ENCODE assay signal across 2 cellular contexts in genomic region chr9:33381231-33381791, GRCh38.
TF ChIP-seq lines count a peak whose summit lies in the region.

No MANE protein-coding gene starts in this region.

TF ChIP-seq in H1, 55 proteins besides CTCF, POLR2A, EP300 and RAD21 (continues in another document):
- TF ChIP-seq BCL11A (IDR thresholded peaks at IDR 0.05; ENCODE audit: low read depth in 2 of 2, low read length in 2 of 2) (no peak), SAP30 (IDR thresholded peaks at IDR 0.05; ENCODE audit: insufficient read depth, insufficient replicate concordance, low read length) (peak; percentile 47), SP2 (IDR thresholded peaks at IDR 0.05; ENCODE audit: low read length) (no peak), KDM5A (IDR thresholded peaks at IDR 0.05; ENCODE audit: low read length) (no peak), SUZ12 (IDR thresholded peaks at IDR 0.05; ENCODE audit: low read length) (no peak), SP4 (IDR thresholded peaks at IDR 0.05; ENCODE audit: low read length) (no peak), CHD1 (IDR thresholded peaks at IDR 0.05; ENCODE audit: low read depth, low read length) (no peak), CHD2 (IDR thresholded peaks at IDR 0.05; ENCODE audit: low read length) (0 out of 2 replicates have a peak, but pooled peaks have one; percentile 22), SP1 (IDR thresholded peaks at IDR 0.05; ENCODE audit: low read depth, low read length) (peak; percentile 94), SRF (IDR thresholded peaks at IDR 0.05; ENCODE audit: low read depth, low read length) (no peak), POU5F1 (IDR thresholded peaks at IDR 0.05; ENCODE audit: low read depth, low read length) (no peak), GTF2F1 (IDR thresholded peaks at IDR 0.05; ENCODE audit: borderline replicate concordance, low read depth, low read length) (no peak), BACH1 (IDR thresholded peaks at IDR 0.05; ENCODE audit: low read length) (no peak), ASH2L (IDR thresholded peaks at IDR 0.05; ENCODE audit: low read length) (peak; percentile 96), USF2 (IDR thresholded peaks at IDR 0.05; ENCODE audit: low read length) (no peak), GABPA (IDR thresholded peaks at IDR 0.05; ENCODE audit: borderline replicate concordance, insufficient read depth, low read length) (no peak), TBP (IDR thresholded peaks at IDR 0.05; ENCODE audit: low read depth, low read length) (peak; percentile 49; the same call in 1 of the 2 replicates), TAF7 (optimal IDR thresholded peaks at IDR 0.05; ENCODE audit: borderline replicate concordance, low read depth, low read length) (no peak), NRF1 (IDR thresholded peaks at IDR 0.05; ENCODE audit: low read depth, low read length) (no peak), CEBPB (IDR thresholded peaks at IDR 0.05; ENCODE audit: low read depth, low read length) (no peak), MAFK (IDR thresholded peaks at IDR 0.05; ENCODE audit: low read depth, low read length) (no peak), BRCA1 (IDR thresholded peaks at IDR 0.05; ENCODE audit: low read depth, low read length) (no peak)
- TF ChIP-seq, protein P1, sequence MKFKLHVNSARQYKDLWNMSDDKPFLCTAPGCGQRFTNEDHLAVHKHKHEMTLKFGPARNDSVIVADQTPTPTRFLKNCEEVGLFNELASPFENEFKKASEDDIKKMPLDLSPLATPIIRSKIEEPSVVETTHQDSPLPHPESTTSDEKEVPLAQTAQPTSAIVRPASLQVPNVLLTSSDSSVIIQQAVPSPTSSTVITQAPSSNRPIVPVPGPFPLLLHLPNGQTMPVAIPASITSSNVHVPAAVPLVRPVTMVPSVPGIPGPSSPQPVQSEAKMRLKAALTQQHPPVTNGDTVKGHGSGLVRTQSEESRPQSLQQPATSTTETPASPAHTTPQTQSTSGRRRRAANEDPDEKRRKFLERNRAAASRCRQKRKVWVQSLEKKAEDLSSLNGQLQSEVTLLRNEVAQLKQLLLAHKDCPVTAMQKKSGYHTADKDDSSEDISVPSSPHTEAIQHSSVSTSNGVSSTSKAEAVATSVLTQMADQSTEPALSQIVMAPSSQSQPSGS (IDR thresholded peaks at IDR 0.05; ENCODE audit: low read length) = 0 out of 2 replicates have a peak, but pooled peaks have one; percentile 68
- TF ChIP-seq, protein P2, sequence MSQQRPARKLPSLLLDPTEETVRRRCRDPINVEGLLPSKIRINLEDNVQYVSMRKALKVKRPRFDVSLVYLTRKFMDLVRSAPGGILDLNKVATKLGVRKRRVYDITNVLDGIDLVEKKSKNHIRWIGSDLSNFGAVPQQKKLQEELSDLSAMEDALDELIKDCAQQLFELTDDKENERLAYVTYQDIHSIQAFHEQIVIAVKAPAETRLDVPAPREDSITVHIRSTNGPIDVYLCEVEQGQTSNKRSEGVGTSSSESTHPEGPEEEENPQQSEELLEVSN (IDR thresholded peaks at IDR 0.05) = no peak

TF ChIP-seq in HEK293T, 16 proteins besides CTCF, POLR2A, EP300 and RAD21:
- TF ChIP-seq NFRKB (IDR thresholded peaks at IDR 0.05) (no peak), SUZ12 (IDR thresholded peaks at IDR 0.05) (no peak), FOXK2 (IDR thresholded peaks at IDR 0.05) (no peak), FOXA1 (IDR thresholded peaks at IDR 0.05) (no peak), CTBP1 (IDR thresholded peaks at IDR 0.05; ENCODE audit: borderline replicate concordance) (no peak), FOXM1 (IDR thresholded peaks at IDR 0.05; ENCODE audit: borderline replicate concordance) (no peak), HDGF (IDR thresholded peaks at IDR 0.05; ENCODE audit: borderline replicate concordance) (no peak), L3MBTL2 (conservative IDR thresholded peaks at IDR 0.05) (no peak), TARDBP (IDR thresholded peaks at IDR 0.05) (no peak), ELF4 (IDR thresholded peaks at IDR 0.05) (no peak)
